Comparison of ENCODE assay signal across 29 cellular contexts in genomic region chr12:60255044-60255443, GRCh38.
DNase-seq lines count a peak whose midpoint lies in the region; ATAC-seq and TF ChIP-seq lines count a peak whose summit lies in the region.
"Had no signal": no experiment of that assay in that cellular context is flagged by ENCODE, and none has a peak within 500 bp of the region (broad histone marks: within the 10 kb centered on the region; RNA-seq: fewer than 3 reads in every experiment).

No MANE protein-coding gene starts in this region.

- no peak overlapping the region for H3K4me3 ChIP-seq in neural cell (ENCODE audit: low read length)
- H3K4me3 ChIP-seq: A549; BLaER1; BLaER1 treated with 17β-estradiol and CSF1 and Interleukin-3, amounts not matched to agents 10 nM and 100 nM had no signal

- no peak overlapping the region for H3K9ac ChIP-seq in neural cell (ENCODE audit: low read length)
- H3K9ac ChIP-seq: BLaER1; BLaER1 treated with 17β-estradiol and CSF1 and Interleukin-3, amounts not matched to agents 10 nM and 100 nM had no signal

- peak; percentile 85 for TF ChIP-seq EP300 in neural cell (conservative IDR thresholded peaks at IDR 0.05; ENCODE audit: poor library complexity, severe bottlenecking)

- no peaks in the 10 kb centered on the region for H3K36me3 ChIP-seq in neural cell (ENCODE audit: insufficient read depth, low read length)
- H3K36me3 ChIP-seq: BE2C; BLaER1; BLaER1 treated with 17β-estradiol and CSF1 and Interleukin-3, amounts not matched to agents 10 nM and 100 nM had no signal

- H2AFZ ChIP-seq in neural cell (ENCODE audit: low read depth, low read length): no peak overlapping the region

- no peak for ATAC-seq in HG02938 (IDR thresholded peaks at IDR 0.05; ENCODE audit: unreplicated experiment)
- ATAC-seq: A549; CD8-positive, alpha-beta T cell had no signal

- H3K27ac ChIP-seq in neural cell (ENCODE audit: low read length): no peak overlapping the region
- H3K27ac ChIP-seq: 22Rv1; A549; BLaER1; BLaER1 treated with 17β-estradiol and CSF1 and Interleukin-3, amounts not matched to agents 10 nM and 100 nM; C4-2B had no signal

- TF ChIP-seq RAD21 in neural cell (conservative IDR thresholded peaks at IDR 0.05): no peak

- H4K20me1 ChIP-seq in neural cell (ENCODE audit: insufficient read depth): no peaks in the 10 kb centered on the region
- H4K20me1 ChIP-seq: BLaER1; BLaER1 treated with 17β-estradiol and CSF1 and Interleukin-3, amounts not matched to agents 10 nM and 100 nM had no signal

- no peaks in the 10 kb centered on the region for H3K9me2 ChIP-seq in neural cell (ENCODE audit: insufficient read depth, low read length)

- H3K9me3 ChIP-seq in neural cell (ENCODE audit: low read length): no peaks in the 10 kb centered on the region
- H3K9me3 ChIP-seq: A549; BE2C; BLaER1; BLaER1 treated with 17β-estradiol and CSF1 and Interleukin-3, amounts not matched to agents 10 nM and 100 nM; Caco-2 had no signal

- no peak overlapping the region for H3K4me2 ChIP-seq in neural cell (ENCODE audit: low read length)
- H3K4me2 ChIP-seq: A549; BLaER1; BLaER1 treated with 17β-estradiol and CSF1 and Interleukin-3, amounts not matched to agents 10 nM and 100 nM had no signal

- H3K79me2 ChIP-seq in neural cell (replicated peaks; ENCODE audit: insufficient read depth, low read length): no peaks in the 10 kb centered on the region

- H3F3A ChIP-seq in neural cell (ENCODE audit: insufficient read depth, low read length, poor library complexity, severe bottlenecking): no peaks in the 10 kb centered on the region

- H3K27me3 ChIP-seq in neural cell (ENCODE audit: insufficient read depth, low read depth, low read length): no peaks in the 10 kb centered on the region
- H3K27me3 ChIP-seq: BE2C; BLaER1; BLaER1 treated with 17β-estradiol and CSF1 and Interleukin-3, amounts not matched to agents 10 nM and 100 nM had no signal

- DNase-seq in NCI-H2171 treated with DMSO at 0.1 percent for 48 hours (lab: John Stamatoyannopoulos, UW) (peak; percentile 41), NCI-H2171 (lab: John Stamatoyannopoulos, UW) (no peak)
- DNase-seq: 8988T; ACHN; AML-193; BE2C; C1 segment of cervical spinal cord; Caco-2; Calu3; CD4-positive, alpha-beta memory T cell; CD4-positive, alpha-beta T cell; CD4-positive, CD25-positive, alpha-beta regulatory T cell; CD8-positive, alpha-beta memory T cell; CD8-positive, alpha-beta T cell; COR-L47; DMS 273 treated with DMSO at 0.1 percent for 48 hours; DMS153; DMS53; DMS79; DMS79 treated with DMSO at 0.1 percent for 48 hours; DND-41; EL had no signal

- TF ChIP-seq CTCF in neural cell (IDR thresholded peaks at IDR 0.05; ENCODE audit: poor library complexity, severe bottlenecking): no peak

TF ChIP-seq in neural cell, 6 proteins besides CTCF, POLR2A, EP300 and RAD21:
- TF ChIP-seq MXI1 (conservative IDR thresholded peaks at IDR 0.05; ENCODE audit: poor library complexity, severe bottlenecking) (no peak), POLR2AphosphoS5 (IDR thresholded peaks at IDR 0.05) (peak; percentile 82)
TF ChIP-seq in neural cell: peak in this region for 1.
